ENCODE assay signal across 1 cellular context in the genomic region with DNA sequence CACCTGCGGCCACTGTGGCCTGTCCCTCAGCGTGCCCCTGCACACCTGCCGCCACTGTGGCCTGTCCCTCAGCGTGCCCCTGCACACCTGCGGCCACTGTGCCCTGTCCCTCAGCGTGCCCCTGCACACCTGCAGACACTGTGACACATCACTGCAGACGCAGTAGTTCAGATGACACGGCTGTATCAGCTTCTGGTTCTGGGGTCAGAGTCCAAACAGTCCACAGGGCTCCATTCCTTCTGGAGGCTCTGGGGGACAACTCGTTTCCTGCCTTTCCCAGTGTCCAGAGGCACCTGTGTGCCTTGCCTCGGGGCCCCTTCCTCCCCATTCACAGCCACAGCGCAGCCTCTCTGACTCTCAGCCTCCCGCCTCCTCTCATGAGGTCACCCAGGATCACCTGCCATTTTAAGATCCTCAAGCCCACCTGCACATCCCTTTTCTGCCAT.
A peak's percentile ranks its signal among the peaks of the same experiment; 100 is the strongest.
TF ChIP-seq lines count a peak whose summit lies in the region.

No MANE protein-coding gene starts in this region.

TF ChIP-seq in HEK293, 187 proteins besides CTCF, POLR2A, EP300 and RAD21:
- no peak for TF ChIP-seq ZBTB8A (tag by site-specific recombination; IDR thresholded peaks at IDR 0.05)
- TF ChIP-seq ZNF664 (tag by site-specific recombination; IDR thresholded peaks at IDR 0.05) = no peak
- TF ChIP-seq ZIC2 (tag by site-specific recombination; IDR thresholded peaks at IDR 0.05) = 0 out of 2 replicates have a peak, but pooled peaks have one; percentile 12
- no peak for TF ChIP-seq SP3 (tag by site-specific recombination; IDR thresholded peaks at IDR 0.05)
- no peak for TF ChIP-seq ZNF76 (tag by site-specific recombination; IDR thresholded peaks at IDR 0.05; ENCODE audit: borderline replicate concordance, low read depth)
- TF ChIP-seq, protein P1, sequence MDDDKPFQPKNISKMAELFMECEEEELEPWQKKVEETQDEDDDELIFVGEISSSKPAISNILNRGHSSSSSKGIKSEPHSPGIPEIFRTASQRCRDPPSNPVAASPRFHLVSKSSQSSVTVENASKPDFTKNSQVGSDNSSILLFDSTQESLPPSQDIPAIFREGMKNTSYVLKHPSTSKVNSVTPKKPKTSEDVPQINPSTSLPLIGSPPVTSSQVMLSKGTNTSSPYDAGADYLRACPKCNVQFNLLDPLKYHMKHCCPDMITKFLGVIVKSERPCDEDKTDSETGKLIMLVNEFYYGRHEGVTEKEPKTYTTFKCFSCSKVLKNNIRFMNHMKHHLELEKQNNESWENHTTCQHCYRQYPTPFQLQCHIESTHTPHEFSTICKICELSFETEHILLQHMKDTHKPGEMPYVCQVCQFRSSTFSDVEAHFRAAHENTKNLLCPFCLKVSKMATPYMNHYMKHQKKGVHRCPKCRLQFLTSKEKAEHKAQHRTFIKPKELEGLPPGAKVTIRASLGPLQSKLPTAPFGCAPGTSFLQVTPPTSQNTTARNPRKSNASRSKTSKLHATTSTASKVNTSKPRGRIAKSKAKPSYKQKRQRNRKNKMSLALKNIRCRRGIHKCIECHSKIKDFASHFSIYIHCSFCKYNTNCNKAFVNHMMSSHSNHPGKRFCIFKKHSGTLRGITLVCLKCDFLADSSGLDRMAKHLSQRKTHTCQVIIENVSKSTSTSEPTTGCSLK (tag by site-specific recombination; IDR thresholded peaks at IDR 0.05) = no peak
TF ChIP-seq in HEK293: peak in this region for 1.
